Comparison of ENCODE assay signal across 12 cellular contexts in the genomic region with DNA sequence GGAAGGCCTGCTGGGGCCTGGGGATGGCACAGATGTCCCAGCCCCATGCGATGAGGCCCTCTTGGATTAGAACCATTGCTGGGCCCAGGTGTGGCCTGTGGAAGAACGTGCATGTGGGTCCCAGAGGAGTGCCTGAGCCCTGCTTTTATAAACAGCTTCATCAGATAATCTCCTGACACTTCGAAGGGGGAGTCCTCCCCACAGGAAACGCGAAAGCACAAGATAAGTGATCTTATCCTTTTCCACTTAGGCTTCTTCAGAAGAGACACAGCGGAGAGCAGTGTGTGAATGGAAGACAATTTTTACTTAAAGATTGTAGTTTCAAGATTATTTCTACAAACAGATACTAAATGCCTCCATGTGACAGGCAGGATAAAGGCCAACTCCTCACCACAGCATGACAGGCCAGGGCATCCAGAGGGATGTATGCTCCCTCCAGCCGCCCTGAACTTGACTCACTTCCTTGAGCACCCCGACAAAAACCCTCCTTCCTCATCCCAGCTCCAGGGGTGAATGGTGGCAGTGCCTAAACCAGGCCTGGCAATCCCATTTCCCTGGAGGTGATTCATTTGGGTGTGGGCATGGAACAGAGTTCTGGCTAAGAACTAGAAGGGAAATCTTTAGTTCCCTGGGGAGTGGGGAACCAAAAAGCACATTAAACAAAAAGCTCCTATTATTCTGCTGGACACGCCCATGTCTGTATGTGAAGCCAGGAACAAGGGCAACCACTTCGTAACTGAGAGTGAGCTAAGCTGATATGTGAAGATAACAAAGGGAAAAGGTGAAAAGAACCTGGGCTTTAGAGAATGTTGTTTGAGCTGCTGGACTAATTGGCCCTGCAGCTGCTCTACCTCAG. TPM values are rescaled to one million over a fixed set of nuclear protein-coding genes. Genes with fewer than 3 reads are reported as not detected.
A peak's percentile ranks its signal among the peaks of the same experiment; 100 is the strongest.
DNase-seq lines count a peak whose midpoint lies in the region; ATAC-seq and TF ChIP-seq lines count a peak whose summit lies in the region.
"Had no signal": no experiment of that assay in that cellular context is flagged by ENCODE, and none has a peak within 500 bp of the region (broad histone marks: within the 10 kb centered on the region; RNA-seq: fewer than 3 reads in every experiment).

No MANE protein-coding gene starts in this region.

- ATAC-seq in HCT116 = peak; percentile 18
- no peak for ATAC-seq in HG03342 (IDR thresholded peaks at IDR 0.05; ENCODE audit: unreplicated experiment)
- ATAC-seq in activated T-helper 17 cell treated with anti-CD3 and anti-CD28 coated beads, Interleukin-2, amount 50 U/mL, for 72 hours (replicated peaks) = no peak
- no peak for ATAC-seq in GM18868 (IDR thresholded peaks at IDR 0.05; ENCODE audit: unreplicated experiment)
- ATAC-seq: stimulated activated effector memory CD8-positive, alpha-beta T cell treated with anti-CD3 and anti-CD28 coated beads, Interleukin-12 subunit alpha, Interleukin-12 subunit beta, amount 100 ng/mL, for 72 hours had no signal

- POLR2A ChIA-PET in HCT116 (lab: Charles Lee) = no interaction called here

- WGBS in esophagus muscularis mucosa = 61% methylated on average over 10 of the region's 10 CpGs

- H3K27me3 Mint-ChIP-seq in activated T-helper 17 cell treated with anti-CD3 and anti-CD28 coated beads, Interleukin-2, amount 50 U/mL, for 72 hours = no peaks in the 10 kb centered on the region

- no peaks in the 10 kb centered on the region for H3K4me1 Mint-ChIP-seq in activated T-helper 17 cell treated with anti-CD3 and anti-CD28 coated beads, Interleukin-2, amount 50 U/mL, for 72 hours

- H3K9ac ChIP-seq in HCT116 (ENCODE audit: low read length) = no peak overlapping the region
- H3K9ac ChIP-seq: BLaER1 had no signal

- CTCF ChIA-PET in HCT116 (lab: Charles Lee) = interaction anchor here (0.6 kb wide), 1 partner anchor 787 kb away, joined by 3 read pairs; no protein-coding TSS in a partner anchor

- H3K79me2 ChIP-seq in ACC112 (ENCODE audit: control insufficient read depth, insufficient read depth, low read length, unreplicated experiment) (no peaks in the 10 kb centered on the region), HCT116 (ENCODE audit: insufficient read depth, low read length) (no peaks in the 10 kb centered on the region)

- H4K20me1 ChIP-seq in HCT116 (ENCODE audit: insufficient read depth) = no peaks in the 10 kb centered on the region
- H4K20me1 ChIP-seq: BLaER1 had no signal

- H3K27me3 ChIP-seq in ACC112 (ENCODE audit: insufficient read depth, low read length) (peaks cover 4% of the 10 kb centered on the region; the same call in 1 of the 2 replicates), HCT116 (ENCODE audit: insufficient read depth, low read length) (no peaks in the 10 kb centered on the region), esophagus muscularis mucosa (no peaks in the 10 kb centered on the region)
- H3K27me3 ChIP-seq: BLaER1 had no signal

- no peak overlapping the region for H2AFZ ChIP-seq in ACC112 (ENCODE audit: low read length, unreplicated experiment)
- no peak overlapping the region for H2AFZ ChIP-seq in HCT116 (ENCODE audit: low read depth, low read length, poor library complexity, severe bottlenecking)

- no peaks in the 10 kb centered on the region for H3K36me3 ChIP-seq in ACC112 (ENCODE audit: insufficient read depth, low read length)
- no peaks in the 10 kb centered on the region for H3K36me3 ChIP-seq in HCT116 (ENCODE audit: control insufficient read depth in 1 of 2, insufficient read depth in 2 of 2, low read length in 2 of 2)
- H3K36me3 ChIP-seq in esophagus muscularis mucosa = no peaks in the 10 kb centered on the region
- H3K36me3 ChIP-seq: BLaER1 had no signal

- RAD21 ChIA-PET in HCT116 (lab: Charles Lee; ENCODE audit: low non-redundant PET in 1 of 2, low total read pairs in 2 of 2, uncharacterized antibody in 2 of 2, unreplicated experiment in 2 of 2) = no interaction called here

- no peak for TF ChIP-seq RAD21 in HCT116 (IDR thresholded peaks at IDR 0.05; ENCODE audit: low read depth)

- H3K36me3 Mint-ChIP-seq in activated T-helper 17 cell treated with anti-CD3 and anti-CD28 coated beads, Interleukin-2, amount 50 U/mL, for 72 hours (ENCODE audit: low read depth) = no peaks in the 10 kb centered on the region
- H3K36me3 Mint-ChIP-seq: stimulated activated effector memory CD8-positive, alpha-beta T cell treated with anti-CD3 and anti-CD28 coated beads, Interleukin-12 subunit alpha, Interleukin-12 subunit beta, amount 100 ng/mL, for 72 hours had no signal

- peak; percentile 15 for DNase-seq in HCT116 (ENCODE audit: low read depth, low spot score)
- peak; percentile 95 for DNase-seq in NCI-H748 (lab: John Stamatoyannopoulos, UW; ENCODE audit: unreplicated experiment)
- DNase-seq in esophagus muscularis mucosa (ENCODE audit: extremely low spot score) = peak; percentile 78
- no peak for DNase-seq in effector CD4-positive, alpha-beta T cell
- DNase-seq: amniotic stem cell had no signal

- H3K4me1 ChIP-seq in ACC112 (ENCODE audit: control insufficient read depth, insufficient read depth, low read length, unreplicated experiment) (peaks cover 21% of the 10 kb centered on the region), HCT116 (ENCODE audit: control insufficient read depth in 1 of 2, insufficient read depth in 2 of 2, low read length in 2 of 2) (peaks cover 0 to 15% of the 10 kb centered on the region in 2 experiments; a peak in 1 of 4 replicates), esophagus muscularis mucosa (peaks cover 0 to 13% (median 0%) of the 10 kb centered on the region in 4 donors)

- no peaks in the 10 kb centered on the region for H3K9me2 ChIP-seq in HCT116 (ENCODE audit: insufficient read depth)

- H3K27ac Mint-ChIP-seq in activated T-helper 17 cell treated with anti-CD3 and anti-CD28 coated beads, Interleukin-2, amount 50 U/mL, for 72 hours = no peak overlapping the region
- H3K27ac Mint-ChIP-seq: nephron; stimulated activated effector memory CD8-positive, alpha-beta T cell treated with anti-CD3 and anti-CD28 coated beads, Interleukin-12 subunit alpha, Interleukin-12 subunit beta, amount 100 ng/mL, for 72 hours had no signal

- H3K9me3 Mint-ChIP-seq in activated T-helper 17 cell treated with anti-CD3 and anti-CD28 coated beads, Interleukin-2, amount 50 U/mL, for 72 hours = no peaks in the 10 kb centered on the region
- H3K9me3 Mint-ChIP-seq: nephron; stimulated activated effector memory CD8-positive, alpha-beta T cell treated with anti-CD3 and anti-CD28 coated beads, Interleukin-12 subunit alpha, Interleukin-12 subunit beta, amount 100 ng/mL, for 72 hours had no signal

- H3K27ac ChIP-seq in ACC112 (ENCODE audit: low read depth, low read length) (peak overlapping the region; percentile 14; the same call in 1 of the 2 replicates), HCT116 (ENCODE audit: low read depth, low read length) (no peak overlapping the region), esophagus muscularis mucosa (replicated peaks in 1 of 4) (no peak overlapping the region)
- H3K27ac ChIP-seq: BLaER1 had no signal

- H3K4me3 ChIP-seq in ACC112 (ENCODE audit: low read depth, low read length) (no peak overlapping the region), HCT116 (replicated peaks in 1 of 2; ENCODE audit: low read depth in 1 of 2, low read length in 2 of 2) (no peak overlapping the region), esophagus muscularis mucosa (no peak overlapping the region)
- H3K4me3 ChIP-seq: BLaER1 had no signal

- no peak overlapping the region for H3K4me2 ChIP-seq in HCT116 (ENCODE audit: low read length)
- H3K4me2 ChIP-seq: BLaER1 had no signal

- no peak for TF ChIP-seq EP300 in esophagus muscularis mucosa (IDR thresholded peaks at IDR 0.05)

- H3K4me3 Mint-ChIP-seq in activated T-helper 17 cell treated with anti-CD3 and anti-CD28 coated beads, Interleukin-2, amount 50 U/mL, for 72 hours = no peak overlapping the region
- H3K4me3 Mint-ChIP-seq: nephron; stimulated activated effector memory CD8-positive, alpha-beta T cell treated with anti-CD3 and anti-CD28 coated beads, Interleukin-12 subunit alpha, Interleukin-12 subunit beta, amount 100 ng/mL, for 72 hours had no signal

- TF ChIP-seq CTCF in HCT116 (IDR thresholded peaks at IDR 0.05 in 2 of 3, conservative IDR thresholded peaks at IDR 0.05 in 1 of 3; ENCODE audit: borderline replicate concordance in 1 of 3, insufficient read depth in 1 of 3, low read depth in 2 of 3, low read length in 2 of 3) (no peak), esophagus muscularis mucosa (IDR thresholded peaks at IDR 0.05) (no peak)

- intact Hi-C loops in HCT116 (cut with micrococcal nuclease) = loop anchor here (10.0 kb wide), 1 partner anchor 310 kb away; no protein-coding TSS in a partner anchor
- intact Hi-C loops in esophagus muscularis mucosa (cut with DNase I) = no loop called here

- BruUV-seq in HCT116 (replicated peaks; lab: Mats Ljungman, UMichigan) = no TSS peak

- TF ChIP-seq POLR2A in HCT116 (IDR thresholded peaks at IDR 0.05; ENCODE audit: borderline replicate concordance, extremely low read depth, insufficient read depth, insufficient read length) (no peak), esophagus muscularis mucosa (IDR thresholded peaks at IDR 0.05; ENCODE audit: low read depth) (no peak)

- H3K9me3 ChIP-seq in HCT116 (ENCODE audit: control insufficient read depth in 1 of 2, insufficient read depth in 1 of 2, low read depth in 1 of 2, low read length in 2 of 2) = no peaks in the 10 kb centered on the region
- no peaks in the 10 kb centered on the region for H3K9me3 ChIP-seq in esophagus muscularis mucosa
- H3K9me3 ChIP-seq: BLaER1 had no signal

TF ChIP-seq in HCT116, 20 proteins besides CTCF, POLR2A, EP300 and RAD21 (continues in another document):
- TF ChIP-seq, protein P1, sequence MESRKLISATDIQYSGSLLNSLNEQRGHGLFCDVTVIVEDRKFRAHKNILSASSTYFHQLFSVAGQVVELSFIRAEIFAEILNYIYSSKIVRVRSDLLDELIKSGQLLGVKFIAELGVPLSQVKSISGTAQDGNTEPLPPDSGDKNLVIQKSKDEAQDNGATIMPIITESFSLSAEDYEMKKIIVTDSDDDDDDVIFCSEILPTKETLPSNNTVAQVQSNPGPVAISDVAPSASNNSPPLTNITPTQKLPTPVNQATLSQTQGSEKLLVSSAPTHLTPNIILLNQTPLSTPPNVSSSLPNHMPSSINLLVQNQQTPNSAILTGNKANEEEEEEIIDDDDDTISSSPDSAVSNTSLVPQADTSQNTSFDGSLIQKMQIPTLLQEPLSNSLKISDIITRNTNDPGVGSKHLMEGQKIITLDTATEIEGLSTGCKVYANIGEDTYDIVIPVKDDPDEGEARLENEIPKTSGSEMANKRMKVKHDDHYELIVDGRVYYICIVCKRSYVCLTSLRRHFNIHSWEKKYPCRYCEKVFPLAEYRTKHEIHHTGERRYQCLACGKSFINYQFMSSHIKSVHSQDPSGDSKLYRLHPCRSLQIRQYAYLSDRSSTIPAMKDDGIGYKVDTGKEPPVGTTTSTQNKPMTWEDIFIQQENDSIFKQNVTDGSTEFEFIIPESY (IDR thresholded peaks at IDR 0.05; ENCODE audit: extremely low read depth, insufficient replicate concordance, low read length) = no peak

RNA-seq across cellular contexts. Expression of a gene that starts 56.2 kb away (rescaled TPM):
- total RNA-seq in HCT116 (2021; ENCODE audit: unreplicated experiment) (0.12 TPM), esophagus muscularis mucosa (1 to 10 TPM in 3 of 4 donors, under 1 TPM in 1; 0.42 to 1.3 (median 1.1) TPM)
- polyA plus RNA-seq in HCT116 (2012) = 0.04 TPM in 1 of 2 replicates, not detected in the other
- 1 to 10 TPM in 1 of 2 donors, under 1 TPM in 1; 0.26 to 1.3 TPM for total RNA-seq in activated T-helper 17 cell treated with anti-CD3 and anti-CD28 coated beads, Interleukin-2, amount 50 U/mL, for 72 hours
